ENCODE assay signal across 23 cellular contexts in the genomic region with DNA sequence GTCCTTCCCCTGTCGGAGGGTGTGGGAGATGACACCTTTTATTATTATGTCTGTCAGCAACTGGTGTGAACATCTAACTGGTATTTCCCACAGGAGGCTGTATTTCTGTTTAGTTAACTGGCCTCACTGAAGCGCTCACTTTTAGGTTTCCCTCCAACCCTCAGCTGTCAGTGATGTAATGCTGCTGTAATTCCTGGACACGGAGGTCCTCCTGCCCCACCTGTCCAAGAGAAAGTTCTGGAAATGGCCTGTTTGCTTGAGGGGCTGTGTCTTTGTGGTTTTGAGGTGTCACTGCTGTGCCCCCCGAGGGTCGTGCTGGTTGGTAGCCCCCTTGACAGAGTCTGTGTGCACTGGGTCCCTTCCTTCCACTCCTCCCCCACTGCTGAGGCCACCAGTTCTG. TPM values are rescaled to one million over a fixed set of nuclear protein-coding genes. Genes with fewer than 3 reads are reported as not detected.
"Had no signal": no experiment of that assay in that cellular context is flagged by ENCODE, and none has a peak within 500 bp of the region (broad histone marks: within the 10 kb centered on the region; RNA-seq: fewer than 3 reads in every experiment).

No MANE protein-coding gene starts in this region.

- H3K27ac ChIP-seq: ascending aorta, body of pancreas had no signal

- H3K4me3 ChIP-seq: ascending aorta, body of pancreas had no signal

- H3K9me3 ChIP-seq: ascending aorta, body of pancreas had no signal

- H3K4me1 ChIP-seq: ascending aorta, body of pancreas had no signal

- DNase-seq: activated CD4-positive, alpha-beta T cell treated with anti-CD3 and anti-CD28 coated beads for 48 hours; activated CD4-positive, alpha-beta T cell treated with anti-CD3 and anti-CD28 coated beads, Interleukin-2, amount 50 U/mL, for 48 hours; activated CD4-positive, CD25-positive, alpha-beta regulatory T cell treated with anti-CD3 and anti-CD28 coated beads, Interleukin-2, amount 50 U/mL, for 72 hours; activated CD8-positive, alpha-beta memory T cell treated with anti-CD3 and anti-CD28 coated beads, Interleukin-2, amount 10 ng/mL, durations not matched to agents 7 days and 5 days; activated effector memory CD4-positive, alpha-beta T cell treated with anti-CD3 and anti-CD28 coated beads, Interleukin-2, amount 50 U/mL, for 16 hours; activated naive CD4-positive, alpha-beta T cell treated with Interleukin-2 at 50 U/mL for 16 hours; activated naive CD8-positive, alpha-beta T cell treated with anti-CD3 and anti-CD28 coated beads, Interleukin-2, amount 50 U/mL, for 24 hours; activated T-cell treated with anti-CD3 and anti-CD28 coated beads, Interleukin-2, amount 50 U/mL, for 4 hours; amniotic stem cell; body of pancreas; central memory CD4-positive, alpha-beta T cell; NCI-H1417 treated with DMSO at 0.1 percent for 48 hours; NCI-H1694; NCI-H2029 treated with DMSO at 0.1 percent for 48 hours; NCI-H510A; NCI-H526 treated with DMSO at 0.1 percent for 48 hours; PC-3; SHP77 had no signal

- H3K27ac Mint-ChIP-seq: activated CD8-positive, alpha-beta memory T cell treated with anti-CD3 and anti-CD28 coated beads, Interleukin-2, amount 10 ng/mL, durations not matched to agents 7 days and 5 days; activated naive CD8-positive, alpha-beta T cell treated with anti-CD3 and anti-CD28 coated beads, Interleukin-2, amount 50 U/mL, for 24 hours; T-helper 1 cell treated with Interleukin-12 subunit alpha and Interleukin-12 subunit beta and Interleukin-4 antibody, amounts not matched to agents 30 μg/mL and 1 μg/mL, for 36 hours; WTC11 had no signal

- H3K4me3 Mint-ChIP-seq: activated CD8-positive, alpha-beta memory T cell treated with anti-CD3 and anti-CD28 coated beads, Interleukin-2, amount 10 ng/mL, durations not matched to agents 7 days and 5 days; activated naive CD8-positive, alpha-beta T cell treated with anti-CD3 and anti-CD28 coated beads, Interleukin-2, amount 50 U/mL, for 24 hours; activated T-cell treated with anti-CD3 and anti-CD28 coated beads, Interleukin-2, amount 50 U/mL, for 4 hours; T-helper 1 cell treated with Interleukin-12 subunit alpha and Interleukin-12 subunit beta and Interleukin-4 antibody, amounts not matched to agents 30 μg/mL and 1 μg/mL, for 36 hours; WTC11 had no signal

- H3K27me3 ChIP-seq: ascending aorta, body of pancreas had no signal

- H3K36me3 Mint-ChIP-seq: activated CD8-positive, alpha-beta memory T cell treated with anti-CD3 and anti-CD28 coated beads, Interleukin-2, amount 10 ng/mL, durations not matched to agents 7 days and 5 days; activated naive CD4-positive, alpha-beta T cell treated with anti-CD3 and anti-CD28 coated beads, Interleukin-2, amount 50 U/mL, for 72 hours; WTC11 had no signal

- H3K36me3 ChIP-seq: ascending aorta had no signal

- H3K4me1 Mint-ChIP-seq: activated CD8-positive, alpha-beta memory T cell treated with anti-CD3 and anti-CD28 coated beads, Interleukin-2, amount 10 ng/mL, durations not matched to agents 7 days and 5 days; WTC11 had no signal

- H3K9me3 Mint-ChIP-seq: activated naive CD4-positive, alpha-beta T cell treated with anti-CD3 and anti-CD28 coated beads, Interleukin-2, amount 50 U/mL, for 72 hours; activated naive CD8-positive, alpha-beta T cell treated with anti-CD3 and anti-CD28 coated beads, Interleukin-2, amount 50 U/mL, for 24 hours; activated T-cell treated with anti-CD3 and anti-CD28 coated beads, Interleukin-2, amount 50 U/mL, for 4 hours; T-helper 1 cell treated with Interleukin-12 subunit alpha and Interleukin-12 subunit beta and Interleukin-4 antibody, amounts not matched to agents 30 μg/mL and 1 μg/mL, for 36 hours; WTC11 had no signal

RNA-seq across cellular contexts. Expression of a gene that starts 11.5 kb away (rescaled TPM):
- total RNA-seq: activated CD8-positive, alpha-beta memory T cell treated with anti-CD3 and anti-CD28 coated beads, Interleukin-2, amount 10 ng/mL, durations not matched to agents 7 days and 5 days; activated naive CD4-positive, alpha-beta T cell treated with anti-CD3 and anti-CD28 coated beads, Interleukin-2, amount 50 U/mL, for 72 hours; MCF 10A had no signal
